In genomic region chr18:9469700-9470099, GRCh38 we compare ENCODE assay signal across 19 cellular contexts.
"Had no signal": no experiment of that assay in that cellular context is flagged by ENCODE, and none has a peak within 500 bp of the region (broad histone marks: within the 10 kb centered on the region; RNA-seq: fewer than 3 reads in every experiment).

No MANE protein-coding gene starts in this region.

- H3K27me3 Mint-ChIP-seq: activated naive CD8-positive, alpha-beta T cell treated with anti-CD3 and anti-CD28 coated beads, Interleukin-2, amount 10 ng/mL, durations not matched to agents 7 days and 5 days; progenitor cell of endocrine pancreas had no signal

- H3K27me3 ChIP-seq: upper lobe of right lung had no signal

- H3K36me3 Mint-ChIP-seq: activated naive CD8-positive, alpha-beta T cell treated with anti-CD3 and anti-CD28 coated beads, Interleukin-2, amount 10 ng/mL, durations not matched to agents 7 days and 5 days had no signal

- DNase-seq: activated CD4-positive, alpha-beta T cell treated with anti-CD3 and anti-CD28 coated beads, Interleukin-2, amount 10 ng/mL, durations not matched to agents 7 days and 5 days; activated CD4-positive, CD25-positive, alpha-beta regulatory T cell treated with anti-CD3 and anti-CD28 coated beads, Interleukin-2, amount 50 U/mL, for 72 hours; activated naive CD4-positive, alpha-beta T cell treated with anti-CD3 and anti-CD28 coated beads for 36 hours; activated naive CD8-positive, alpha-beta T cell treated with anti-CD3 and anti-CD28 coated beads, Interleukin-2, amount 10 ng/mL, durations not matched to agents 7 days and 5 days; activated T-cell treated with anti-CD3 and anti-CD28 coated beads, Interleukin-2, amount 50 U/mL, for 1 hour; amygdala; cerebellar nuclear complex; endodermal cell; kidney glomerular epithelial cell; left ventricle myocardium inferior; naive thymus-derived CD8-positive, alpha-beta T cell; stimulated activated CD4-positive, alpha-beta T cell treated with anti-CD3 and anti-CD28 coated beads, Interleukin-2, amount 100 ng/mL, for 48 hours; stimulated activated naive CD4-positive, alpha-beta T cell treated with Interleukin-2 at 50 U/mL for 16 hours; upper lobe of right lung; WERI-Rb-1 had no signal

- ATAC-seq: naive thymus-derived CD8-positive, alpha-beta T cell; upper lobe of right lung had no signal

- H3K4me3 Mint-ChIP-seq: activated CD4-positive, alpha-beta T cell treated with anti-CD3 and anti-CD28 coated beads, Interleukin-2, amount 10 ng/mL, durations not matched to agents 7 days and 5 days; activated naive CD4-positive, alpha-beta T cell treated with anti-CD3 and anti-CD28 coated beads for 36 hours; activated naive CD8-positive, alpha-beta T cell treated with anti-CD3 and anti-CD28 coated beads, Interleukin-2, amount 10 ng/mL, durations not matched to agents 7 days and 5 days; endodermal cell; mesothelial cell of epicardium; naive thymus-derived CD8-positive, alpha-beta T cell; T-helper 2 cell treated with Interferon-gamma antibody and Interleukin-4, amounts not matched to agents 5 μg/mL and 100 μg/mL, for 36 hours had no signal

- H3K27ac Mint-ChIP-seq: activated CD4-positive, alpha-beta T cell treated with anti-CD3 and anti-CD28 coated beads, Interleukin-2, amount 10 ng/mL, durations not matched to agents 7 days and 5 days; activated naive CD4-positive, alpha-beta T cell treated with anti-CD3 and anti-CD28 coated beads for 36 hours; activated naive CD8-positive, alpha-beta T cell treated with anti-CD3 and anti-CD28 coated beads, Interleukin-2, amount 10 ng/mL, durations not matched to agents 7 days and 5 days; endodermal cell; mesothelial cell of epicardium; naive thymus-derived CD8-positive, alpha-beta T cell; progenitor cell of endocrine pancreas; T-helper 2 cell treated with Interferon-gamma antibody and Interleukin-4, amounts not matched to agents 5 μg/mL and 100 μg/mL, for 36 hours had no signal

- H3K27ac ChIP-seq: coronary artery, left ventricle myocardium inferior, upper lobe of right lung, WERI-Rb-1 had no signal
